8 cellular contexts compared by ENCODE assay signal in the genomic region with DNA sequence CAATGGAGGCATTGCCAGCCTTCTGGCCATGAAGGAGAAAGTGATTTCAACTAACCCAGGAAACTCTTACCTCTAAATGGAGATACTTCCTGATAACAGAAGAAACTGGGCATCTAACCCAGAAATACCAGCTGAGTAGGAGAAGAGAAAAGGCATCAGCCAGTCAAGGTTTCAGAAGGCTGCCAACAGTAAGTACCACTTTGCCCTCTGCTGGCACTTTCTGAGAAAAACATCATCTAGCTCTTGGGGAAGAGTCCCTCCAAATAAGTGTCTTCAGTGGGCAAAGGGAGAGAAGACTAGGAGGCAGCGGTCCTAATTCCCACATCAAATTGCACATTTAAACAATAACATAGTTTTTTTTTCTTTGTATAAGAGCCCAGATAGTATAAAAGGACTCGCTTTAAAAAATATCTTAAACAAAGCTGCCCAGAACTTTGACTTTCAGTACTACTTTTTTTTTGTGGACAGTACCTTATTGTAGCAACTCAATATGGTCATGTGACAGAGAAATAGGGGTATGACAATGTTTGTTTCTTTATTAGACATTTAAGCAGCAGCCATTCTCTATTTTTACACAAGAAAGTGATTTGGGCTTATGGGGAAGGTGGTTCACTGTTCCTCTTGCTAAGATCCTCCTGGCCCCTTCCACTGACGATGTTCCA.
DNase-seq lines count a peak whose midpoint lies in the region; ATAC-seq and TF ChIP-seq lines count a peak whose summit lies in the region.

No MANE protein-coding gene starts in this region.

- no peak overlapping the region for H3K9ac ChIP-seq in SK-N-MC (ENCODE audit: insufficient read length)

- H3K36me3 ChIP-seq in SK-N-MC (ENCODE audit: insufficient read depth, low read length) (peaks cover 6% of the 10 kb centered on the region), psoas muscle (ENCODE audit: insufficient read depth in 1 of 2, low read depth in 1 of 2) (no peaks in the 10 kb centered on the region)

- peak; percentile 75 for ATAC-seq in foreskin keratinocyte
- ATAC-seq in psoas muscle: no peak

- no peak overlapping the region for H3K4me3 ChIP-seq in GM12865 (ENCODE audit: low read depth, low read length)
- H3K4me3 ChIP-seq in HFF-Myc (replicated peaks; ENCODE audit: low read depth, low read length): no peak overlapping the region
- no peak overlapping the region for H3K4me3 ChIP-seq in SK-N-MC
- no peak overlapping the region for H3K4me3 ChIP-seq in psoas muscle

- WGBS in psoas muscle, 3 donors: 58 to 66% (median 61%) methylated on average over 3 of the region's 3 CpGs

- no peaks in the 10 kb centered on the region for H3K9me3 ChIP-seq in SK-N-MC (ENCODE audit: low read depth, low read length)
- no peaks in the 10 kb centered on the region for H3K9me3 ChIP-seq in psoas muscle

- H3K27me3 ChIP-seq in foreskin keratinocyte: peaks cover 6% of the 10 kb centered on the region
- no peaks in the 10 kb centered on the region for H3K27me3 ChIP-seq in psoas muscle (ENCODE audit: insufficient read depth in 3 of 3, low read length in 2 of 3)

- DNase-seq in 8988T: peak; percentile 20
- peak; percentile 65 for DNase-seq in GM12865 (ENCODE audit: low read depth)
- peak; percentile 29 for DNase-seq in HFF-Myc (ENCODE audit: extremely low read depth, low read depth)
- peak; percentile 58 for DNase-seq in M059J (ENCODE audit: low read depth)
- DNase-seq in SK-N-MC (ENCODE audit: low read depth, low spot score): peak; percentile 30
- peak; percentile 14 to 45 for DNase-seq in foreskin keratinocyte
- no peak for DNase-seq in psoas muscle
- no peak for DNase-seq in effector CD4-positive, alpha-beta T cell

- intact Hi-C loops in psoas muscle (cut with DNase I): no loop called here

- H3K4me1 ChIP-seq in foreskin keratinocyte (no peaks in the 10 kb centered on the region), psoas muscle (no peaks in the 10 kb centered on the region)

- H3K27ac ChIP-seq in SK-N-MC (no peak overlapping the region), foreskin keratinocyte (no peak overlapping the region), psoas muscle (no peak overlapping the region)

- peak; percentile 57 for TF ChIP-seq CTCF in GM12865 (IDR thresholded peaks at IDR 0.05; ENCODE audit: insufficient read depth, low read depth, low read length, missing control alignments)
- peak; percentile 54 for TF ChIP-seq CTCF in HFF-Myc (IDR thresholded peaks at IDR 0.05; ENCODE audit: low read depth, low read length, missing control alignments)
- peak; percentile 75 for TF ChIP-seq CTCF in foreskin keratinocyte (conservative IDR thresholded peaks at IDR 0.05)
- TF ChIP-seq CTCF in psoas muscle (IDR thresholded peaks at IDR 0.05): peak; percentile 22

Comparison
In these comparisons a context has a peak if more than half of its experiments do, and no peak if none do; other contexts are left out.
1. DNase-seq: peak in 8988T (single experiment), GM12865 (single experiment), HFF-Myc (single experiment), M059J (single experiment), SK-N-MC (single experiment) and foreskin keratinocyte (2 of 2); none in psoas muscle (0 of 2) and effector CD4-positive, alpha-beta T cell (single experiment).
2. CTCF ChIP-seq: peak in every context shown above with its lines; median percentile 75 in foreskin keratinocyte; 57 in GM12865; 54 in HFF-Myc; 22 in psoas muscle.